In the genomic region with DNA sequence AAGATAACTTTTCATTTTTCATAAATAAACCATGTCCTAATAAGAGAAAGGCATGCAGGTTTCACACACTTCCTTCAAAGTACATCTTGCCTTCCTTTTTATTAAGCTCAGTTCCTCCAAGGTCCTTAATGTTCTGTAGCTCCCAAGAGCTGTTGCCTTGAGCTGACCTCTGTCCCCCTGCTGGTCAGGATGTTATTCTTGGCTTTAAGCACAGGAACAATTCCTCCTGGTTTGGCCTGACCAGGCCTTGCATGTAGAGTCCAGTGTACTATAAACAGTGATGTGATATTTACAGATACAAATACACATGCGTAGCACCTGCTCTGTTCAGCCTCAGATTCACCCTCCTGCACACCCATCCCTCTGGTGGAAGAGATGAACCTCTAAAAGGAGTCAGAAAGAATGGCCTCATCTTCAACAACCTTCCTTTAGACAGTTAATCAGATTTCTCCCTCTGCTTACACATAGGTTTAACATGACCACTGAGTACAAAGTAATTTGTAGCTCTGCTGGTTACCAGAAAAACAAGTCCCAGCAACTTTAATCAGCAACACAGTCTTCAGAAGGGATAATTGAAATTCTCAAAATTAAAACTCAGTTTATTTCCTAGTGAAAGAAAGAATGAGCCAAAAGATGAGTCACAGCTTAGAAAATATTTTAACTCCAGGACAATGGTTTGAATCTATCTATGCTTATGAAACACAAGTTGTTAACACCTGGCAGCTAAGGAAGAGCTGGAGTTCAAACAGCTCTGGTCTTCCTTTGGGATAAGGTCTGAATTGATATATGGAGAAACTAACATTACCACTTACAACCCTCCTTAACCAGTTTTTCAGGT, we compare ENCODE assay signal across 8 cellular contexts. TPM values are rescaled to one million over a fixed set of nuclear protein-coding genes. Genes with fewer than 3 reads are reported as not detected.
DNase-seq lines count a peak whose midpoint lies in the region; ATAC-seq and TF ChIP-seq lines count a peak whose summit lies in the region.

No MANE protein-coding gene starts in this region.

- DNase-seq in AG09319 (ENCODE audit: extremely low read depth, low read depth) (peak; percentile 41), HL-60 (ENCODE audit: low read depth in 1 of 2, low spot score in 1 of 2) (peak; percentile 18 to 26), WERI-Rb-1 (peak; percentile 41), left ventricle myocardium inferior (peak; percentile 57), sciatic nerve (ENCODE audit: low spot score) (peak; percentile 76), NCI-H2171 (lab: John Stamatoyannopoulos, UW) (no peak)
- DNase-seq in activated effector memory CD4-positive, alpha-beta T cell treated with anti-CD3 and anti-CD28 coated beads, Interleukin-2, amount 50 U/mL, for 16 hours: no peak

- peak; percentile 36 for TF ChIP-seq CTCF in AG09319 (IDR thresholded peaks at IDR 0.05; ENCODE audit: low read depth, low read length)
- TF ChIP-seq CTCF in HL-60 (IDR thresholded peaks at IDR 0.05; ENCODE audit: insufficient read depth, low read length): no peak
- TF ChIP-seq CTCF in WERI-Rb-1 (IDR thresholded peaks at IDR 0.05; ENCODE audit: low read depth, low read length): peak; percentile 61
- TF ChIP-seq CTCF in left ventricle myocardium inferior (IDR thresholded peaks at IDR 0.05; ENCODE audit: borderline replicate concordance): peak; percentile 70

- no peaks in the 10 kb centered on the region for H3K9me3 ChIP-seq in WERI-Rb-1 (ENCODE audit: severe bottlenecking)
- H3K9me3 ChIP-seq in left ventricle myocardium inferior (replicated peaks): no peaks in the 10 kb centered on the region

- no peak overlapping the region for H3K27ac ChIP-seq in HL-60 (replicated peaks)
- 0 out of 2 replicates have a peak overlapping the region, but pooled peaks have one; percentile 22 for H3K27ac ChIP-seq in WERI-Rb-1
- peak overlapping the region; percentile 90 for H3K27ac ChIP-seq in left ventricle myocardium inferior (replicated peaks)

- ATAC-seq in sciatic nerve (peak; percentile 96), GM18498 (IDR thresholded peaks at IDR 0.05; ENCODE audit: unreplicated experiment) (no peak)

- peaks cover 46% of the 10 kb centered on the region for H3K4me1 ChIP-seq in left ventricle myocardium inferior

- intact Hi-C loops in left ventricle myocardium inferior (cut with micrococcal nuclease): no loop called here
- intact Hi-C loops in sciatic nerve (cut with DNase I): no loop called here

- H3K4me3 ChIP-seq in HL-60 (replicated peaks; ENCODE audit: insufficient read depth, low read length): no peak overlapping the region
- no peak overlapping the region for H3K4me3 ChIP-seq in WERI-Rb-1 (ENCODE audit: low read depth, low read length)
- H3K4me3 ChIP-seq in left ventricle myocardium inferior: peak overlapping the region; percentile 11

- no peaks in the 10 kb centered on the region; the same call in 1 of the 2 replicates for H3K36me3 ChIP-seq in WERI-Rb-1
- H3K36me3 ChIP-seq in left ventricle myocardium inferior: no peaks in the 10 kb centered on the region

- H3K27me3 ChIP-seq in HL-60 (ENCODE audit: insufficient read depth, poor library complexity, severe bottlenecking): no peaks in the 10 kb centered on the region
- no peaks in the 10 kb centered on the region for H3K27me3 ChIP-seq in WERI-Rb-1 (ENCODE audit: insufficient read depth, low read depth, severe bottlenecking)
- no peaks in the 10 kb centered on the region for H3K27me3 ChIP-seq in left ventricle myocardium inferior (ENCODE audit: low read depth)

RNA-seq across cellular contexts. Expression of a gene that starts 46.5 kb away (rescaled TPM):
- total RNA-seq in left ventricle myocardium inferior: 7.1 TPM
- 45.3 TPM for total RNA-seq in sciatic nerve

Comparison
In these comparisons a context has a peak if more than half of its experiments do, and no peak if none do; other contexts are left out.
1. DNase-seq: peak in AG09319 (single experiment), HL-60 (2 of 2), WERI-Rb-1 (single experiment), left ventricle myocardium inferior (single experiment) and sciatic nerve (single experiment); none in NCI-H2171 (single experiment) and activated effector memory CD4-positive, alpha-beta T cell treated with anti-CD3 and anti-CD28 coated beads, Interleukin-2, amount 50 U/mL, for 16 hours (single experiment).